ENCODE assay signal across 29 cellular contexts in the genomic region with DNA sequence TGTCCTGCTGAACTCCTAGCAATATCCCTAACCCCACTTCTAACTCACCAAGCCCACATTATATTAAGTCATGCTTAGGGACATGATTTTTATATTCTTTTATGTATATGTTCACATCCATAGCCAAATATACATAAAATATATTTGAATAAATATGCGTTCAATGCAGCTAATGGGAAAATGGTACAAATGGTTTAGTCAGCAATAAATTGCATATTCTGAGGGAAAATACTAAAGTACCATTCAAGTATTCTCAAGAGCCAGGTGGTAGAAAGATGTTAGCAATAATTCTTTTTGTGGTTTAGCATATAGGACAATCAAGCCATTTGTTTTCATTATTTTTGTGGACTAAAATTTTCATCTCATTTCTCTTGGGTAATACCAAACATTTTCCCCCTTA.
"Had no signal": no experiment of that assay in that cellular context is flagged by ENCODE, and none has a peak within 500 bp of the region (broad histone marks: within the 10 kb centered on the region; RNA-seq: fewer than 3 reads in every experiment).

No MANE protein-coding gene starts in this region.

- FAIRE-seq: urothelium cell line had no signal

- H3K4me1 Mint-ChIP-seq: stimulated activated effector memory CD8-positive, alpha-beta T cell treated with anti-CD3 and anti-CD28 coated beads, Interleukin-12 subunit alpha, Interleukin-12 subunit beta, amount 100 ng/mL, for 72 hours; stimulated activated memory B cell treated with anti-CD40 and anti-IgM and Interleukin-4, amounts not matched to agents 10 μg/mL and 1 μg/mL and 100 μg/mL, for 72 hours; stimulated activated naive B cell treated with anti-CD40 and anti-IgM and Interleukin-4, amounts not matched to agents 10 μg/mL and 1 μg/mL and 100 μg/mL, for 72 hours; stimulated activated naive CD8-positive, alpha-beta T cell treated with anti-CD3 and anti-CD28 coated beads, Interleukin-15, amount 100 ng/mL, for 72 hours had no signal

- H3K4me1 ChIP-seq: stomach, suprapubic skin, testis, thyroid gland, tibial artery, tibial nerve, transverse colon, upper lobe of left lung, upper lobe of right lung, uterus, vagina had no signal

- H3K9me3 ChIP-seq: suprapubic skin, testis, thoracic aorta, thyroid gland, tibial artery, transverse colon, upper lobe of left lung, upper lobe of right lung, uterus, vagina had no signal

- H3K27ac ChIP-seq: stomach, suprapubic skin, testis, thoracic aorta, thyroid gland, tibial artery, tibial nerve, transverse colon, upper lobe of left lung, upper lobe of right lung, uterus, vagina had no signal

- H3K27me3 ChIP-seq: stomach, suprapubic skin, testis, thyroid gland, tibial artery, tibial nerve, transverse colon, upper lobe of left lung, upper lobe of right lung, uterus, vagina had no signal

- DNase-seq: stimulated activated CD4-positive, alpha-beta T cell treated with anti-CD3 and anti-CD28 coated beads, Interleukin-2, amount 100 ng/mL, for 48 hours; stimulated activated CD4-positive, alpha-beta T cell treated with anti-CD3 and anti-CD28 coated beads, Interleukin-4, amount 100 ng/mL, for 1 hour; stimulated activated CD4-positive, alpha-beta T cell treated with anti-CD3 and anti-CD28 coated beads, Interleukin-4, amount 100 ng/mL, for 24 hours; stimulated activated CD4-positive, alpha-beta T cell treated with anti-CD3 and anti-CD28 coated beads, Interleukin-4, amount 100 ng/mL, for 4 hours; stimulated activated CD8-positive, alpha-beta memory T cell treated with anti-CD3 and anti-CD28 coated beads, Interleukin-4, amount 100 ng/mL, for 48 hours; stimulated activated naive B cell treated with anti-CD40 and anti-IgM and Interleukin-4, amounts not matched to agents 10 μg/mL and 1 μg/mL and 100 μg/mL, for 72 hours; stimulated activated naive CD4-positive, alpha-beta T cell; stimulated activated naive CD4-positive, alpha-beta T cell treated with Interleukin-2 at 50 U/mL for 16 hours; stimulated activated naive CD8-positive, alpha-beta T cell treated with anti-CD3 and anti-CD28 coated beads, Interleukin-15, amount 100 ng/mL, for 72 hours; stimulated activated naive CD8-positive, alpha-beta T cell treated with anti-CD3 and anti-CD28 coated beads, Interleukin-15, Interleukin-2, amounts not matched to agents 100 U/mL and 50 U/mL, for 24 hours; stomach; substantia nigra; testis; thyroid gland; tibial artery; transverse colon; trophoblast cell; upper lobe of left lung; upper lobe of right lung; uterus had no signal

- H3K4me3 Mint-ChIP-seq: stimulated activated effector memory CD8-positive, alpha-beta T cell treated with anti-CD3 and anti-CD28 coated beads, Interleukin-12 subunit alpha, Interleukin-12 subunit beta, amount 100 ng/mL, for 72 hours; stimulated activated memory B cell treated with anti-CD40 and anti-IgM and Interleukin-4, amounts not matched to agents 10 μg/mL and 1 μg/mL and 100 μg/mL, for 72 hours; stimulated activated naive B cell treated with anti-CD40 and anti-IgM and Interleukin-4, amounts not matched to agents 10 μg/mL and 1 μg/mL and 100 μg/mL, for 72 hours; stimulated activated naive CD8-positive, alpha-beta T cell treated with anti-CD3 and anti-CD28 coated beads, Interleukin-15, amount 100 ng/mL, for 72 hours; stimulated activated naive CD8-positive, alpha-beta T cell treated with anti-CD3 and anti-CD28 coated beads, Interleukin-15, Interleukin-2, amounts not matched to agents 100 ng/mL and 50 ng/mL, for 24 hours; type B pancreatic cell had no signal

- ATAC-seq: stimulated activated effector memory CD8-positive, alpha-beta T cell treated with anti-CD3 and anti-CD28 coated beads, Interleukin-12 subunit alpha, Interleukin-12 subunit beta, amount 100 ng/mL, for 72 hours; stimulated activated memory B cell treated with anti-CD40 and anti-IgM and Interleukin-4, amounts not matched to agents 10 μg/mL and 1 μg/mL and 100 μg/mL, for 72 hours; stimulated activated naive B cell treated with anti-CD40 and anti-IgM and Interleukin-4, amounts not matched to agents 10 μg/mL and 1 μg/mL and 100 μg/mL, for 72 hours; stimulated activated naive CD8-positive, alpha-beta T cell treated with anti-CD3 and anti-CD28 coated beads, Interleukin-15, amount 100 ng/mL, for 72 hours; stimulated activated naive CD8-positive, alpha-beta T cell treated with anti-CD3 and anti-CD28 coated beads, Interleukin-15, Interleukin-2, amounts not matched to agents 100 U/mL and 50 U/mL, for 24 hours; upper lobe of right lung had no signal

- H3K4me3 ChIP-seq: stomach, suprapubic skin, testis, thoracic aorta, thyroid gland, tibial artery, tibial nerve, transverse colon, upper lobe of left lung, upper lobe of right lung, uterus, vagina had no signal

- H3K36me3 Mint-ChIP-seq: stimulated activated effector memory CD8-positive, alpha-beta T cell treated with anti-CD3 and anti-CD28 coated beads, Interleukin-12 subunit alpha, Interleukin-12 subunit beta, amount 100 ng/mL, for 72 hours; stimulated activated memory B cell treated with anti-CD40 and anti-IgM and Interleukin-4, amounts not matched to agents 10 μg/mL and 1 μg/mL and 100 μg/mL, for 72 hours; stimulated activated naive B cell treated with anti-CD40 and anti-IgM and Interleukin-4, amounts not matched to agents 10 μg/mL and 1 μg/mL and 100 μg/mL, for 72 hours; type B pancreatic cell had no signal

- H3K27me3 Mint-ChIP-seq: stimulated activated memory B cell treated with anti-CD40 and anti-IgM and Interleukin-4, amounts not matched to agents 10 μg/mL and 1 μg/mL and 100 μg/mL, for 72 hours; stimulated activated naive B cell treated with anti-CD40 and anti-IgM and Interleukin-4, amounts not matched to agents 10 μg/mL and 1 μg/mL and 100 μg/mL, for 72 hours; stimulated activated naive CD8-positive, alpha-beta T cell treated with anti-CD3 and anti-CD28 coated beads, Interleukin-15, amount 100 ng/mL, for 72 hours; stimulated activated naive CD8-positive, alpha-beta T cell treated with anti-CD3 and anti-CD28 coated beads, Interleukin-15, Interleukin-2, amounts not matched to agents 100 ng/mL and 50 ng/mL, for 24 hours; type B pancreatic cell had no signal

- H3K27ac Mint-ChIP-seq: stimulated activated effector memory CD8-positive, alpha-beta T cell treated with anti-CD3 and anti-CD28 coated beads, Interleukin-12 subunit alpha, Interleukin-12 subunit beta, amount 100 ng/mL, for 72 hours; stimulated activated memory B cell treated with anti-CD40 and anti-IgM and Interleukin-4, amounts not matched to agents 10 μg/mL and 1 μg/mL and 100 μg/mL, for 72 hours; stimulated activated naive B cell treated with anti-CD40 and anti-IgM and Interleukin-4, amounts not matched to agents 10 μg/mL and 1 μg/mL and 100 μg/mL, for 72 hours; stimulated activated naive CD8-positive, alpha-beta T cell treated with anti-CD3 and anti-CD28 coated beads, Interleukin-15, amount 100 ng/mL, for 72 hours; stimulated activated naive CD8-positive, alpha-beta T cell treated with anti-CD3 and anti-CD28 coated beads, Interleukin-15, Interleukin-2, amounts not matched to agents 100 ng/mL and 50 ng/mL, for 24 hours; type B pancreatic cell had no signal

- H3K36me3 ChIP-seq: stomach, suprapubic skin, thoracic aorta, thyroid gland, tibial artery, tibial nerve, transverse colon, upper lobe of left lung, upper lobe of right lung, uterus, vagina had no signal
